Comparison of ENCODE assay signal across 8 cellular contexts in genomic region chr1:197903196-197903514, GRCh38. TPM values are rescaled to one million over a fixed set of nuclear protein-coding genes. Genes with fewer than 3 reads are reported as not detected.
DNase-seq lines count a peak whose midpoint lies in the region; ATAC-seq and TF ChIP-seq lines count a peak whose summit lies in the region.

No MANE protein-coding gene starts in this region.

- no peak overlapping the region for H2BK12ac ChIP-seq in trophoblast cell (ENCODE audit: low read length)

- ATAC-seq in GM18520 (IDR thresholded peaks at IDR 0.05; ENCODE audit: unreplicated experiment) (no peak), GM19328 (IDR thresholded peaks at IDR 0.05; ENCODE audit: unreplicated experiment) (no peak)

- no peak overlapping the region for H3K23ac ChIP-seq in trophoblast cell (ENCODE audit: low read length)

- peaks cover 8% of the 10 kb centered on the region for H3K79me1 ChIP-seq in trophoblast cell (ENCODE audit: low read length)

- H3K27ac ChIP-seq in SJCRH30 (peak overlapping the region; percentile 86; the same call in 1 of the 2 replicates), trophoblast cell (ENCODE audit: low read depth, low read length) (no peak overlapping the region)

- H3K4ac ChIP-seq in trophoblast cell (ENCODE audit: low read depth, low read length) = no peak overlapping the region

- no peak overlapping the region for H4K91ac ChIP-seq in trophoblast cell (ENCODE audit: low read depth, low read length)

- H4K12ac ChIP-seq in trophoblast cell (ENCODE audit: low read depth, low read length) = peak overlapping the region; percentile 65

- peak overlapping the region; percentile 19 for H3K14ac ChIP-seq in trophoblast cell (ENCODE audit: low read length)

- TF ChIP-seq CTCF in fibroblast of pulmonary artery (IDR thresholded peaks at IDR 0.05; ENCODE audit: low read length, missing control alignments) = no peak

- peaks cover 5% of the 10 kb centered on the region for H3K79me2 ChIP-seq in trophoblast cell (ENCODE audit: control insufficient read depth, insufficient read depth, low read length, poor library complexity)

- H3K18ac ChIP-seq in trophoblast cell (ENCODE audit: low read length) = no peak overlapping the region

- no peak overlapping the region for H2BK120ac ChIP-seq in trophoblast cell (ENCODE audit: insufficient read depth, low read length, poor library complexity)

- no peak overlapping the region for H2AK5ac ChIP-seq in trophoblast cell (ENCODE audit: low read length)

- WGBS in trophoblast cell (ENCODE audit: extremely low coverage, insufficient coverage, insufficient read length) = no CpG with 5 or more reads among the region's 3 CpGs

- peak overlapping the region; percentile 77 for H4K8ac ChIP-seq in trophoblast cell (ENCODE audit: low read depth, low read length)

- H3K4me3 ChIP-seq in SJCRH30 = peak overlapping the region; percentile 96
- H3K4me3 ChIP-seq in fibroblast of pulmonary artery (replicated peaks; ENCODE audit: low read depth, low read length) = peak overlapping the region; percentile 73
- peak overlapping the region; percentile 89 for H3K4me3 ChIP-seq in trophoblast cell (ENCODE audit: low read depth, low read length)

- peak overlapping the region; percentile 89 for H2AFZ ChIP-seq in trophoblast cell (ENCODE audit: insufficient read depth, low read length, poor library complexity)

- DNase-seq in SJCRH30 (no peak), fibroblast of pulmonary artery (ENCODE audit: low read depth) (no peak), trophoblast cell (no peak), NOMO-1 (lab: John Stamatoyannopoulos, UW; ENCODE audit: unreplicated experiment in 2 of 2) (no peak), ureter (ENCODE audit: low spot score) (no peak)

- H3K36me3 ChIP-seq in ES-I3 (ENCODE audit: insufficient read depth, low read length) (no peaks in the 10 kb centered on the region), SJCRH30 (no peaks in the 10 kb centered on the region), trophoblast cell (ENCODE audit: control insufficient read depth in 1 of 2, insufficient read depth in 2 of 2, low read length in 2 of 2) (no peaks in the 10 kb centered on the region)

- H3K4me2 ChIP-seq in trophoblast cell (ENCODE audit: low read length) = peak overlapping the region; percentile 74

- H3K4me1 ChIP-seq in ES-I3 (ENCODE audit: insufficient read depth, low read length) (no peaks in the 10 kb centered on the region), SJCRH30 (no peaks in the 10 kb centered on the region), trophoblast cell (ENCODE audit: control insufficient read depth in 1 of 2, insufficient read depth in 2 of 2, low read length in 2 of 2) (peaks cover 0 to 4% of the 10 kb centered on the region in 2 experiments)

- H3K9me3 ChIP-seq in ES-I3 (ENCODE audit: control insufficient read depth, insufficient read depth, low read length) (no peaks in the 10 kb centered on the region), SJCRH30 (replicated peaks) (no peaks in the 10 kb centered on the region), trophoblast cell (ENCODE audit: insufficient read depth, low read depth, low read length) (no peaks in the 10 kb centered on the region)

- H3K27me3 ChIP-seq in SJCRH30 (no peaks in the 10 kb centered on the region), trophoblast cell (ENCODE audit: insufficient read depth, low read length) (peaks cover 17% of the 10 kb centered on the region)

- peak overlapping the region; percentile 75; the same call in 1 of the 2 replicates for H3K9ac ChIP-seq in ES-I3 (ENCODE audit: low read depth, low read length)
- H3K9ac ChIP-seq in trophoblast cell (ENCODE audit: low read length) = no peak overlapping the region

- no peak overlapping the region for H2BK5ac ChIP-seq in trophoblast cell (ENCODE audit: low read depth, low read length, poor library complexity)

RNA-seq across cellular contexts. Expression of gene C1orf53, which starts 0.7 kb away (rescaled TPM):
- total RNA-seq in SJCRH30 (2014; rRNA removed; shearing (Covaris generic)) = 2.5 and 2.6 TPM in 2 replicates
- polyA plus RNA-seq in trophoblast cell (2013) = 1.1 and 1.4 TPM in 2 replicates
- 1.7 TPM for total RNA-seq in ureter

RNA-seq across cellular contexts. Expression of gene LHX9, which starts 14.0 kb away (rescaled TPM):
- total RNA-seq in SJCRH30 (2014; rRNA removed; shearing (Covaris generic)) = 0.33 and 0.93 TPM in 2 replicates
- polyA plus RNA-seq in trophoblast cell (2013) = 0.01 and 0.10 TPM in 2 replicates
- not detected for total RNA-seq in ureter
